In genomic region chr13:44679602-44680001, GRCh38 we compare ENCODE assay signal across 15 cellular contexts.
A peak's percentile ranks its signal among the peaks of the same experiment; 100 is the strongest.
DNase-seq lines count a peak whose midpoint lies in the region; ATAC-seq and TF ChIP-seq lines count a peak whose summit lies in the region.
"Had no signal": no experiment of that assay in that cellular context is flagged by ENCODE, and none has a peak within 500 bp of the region (broad histone marks: within the 10 kb centered on the region; RNA-seq: fewer than 3 reads in every experiment).

No MANE protein-coding gene starts in this region.

- no peak for ATAC-seq in heart right ventricle
- ATAC-seq: A549, HepG2 had no signal

- TF ChIP-seq CTCF in heart right ventricle (IDR thresholded peaks at IDR 0.05): no peak
- no peak for TF ChIP-seq CTCF in tibial artery (IDR thresholded peaks at IDR 0.05)

- WGBS in heart right ventricle, 2 donors: 70 to 74% methylated on average over 4 of the region's 4 CpGs

- H3K27me3 ChIP-seq in heart right ventricle: no peaks in the 10 kb centered on the region
- H3K27me3 ChIP-seq in tibial artery: no peaks in the 10 kb centered on the region

- no peak overlapping the region for H3K27ac ChIP-seq in heart right ventricle
- H3K27ac ChIP-seq in tibial artery: no peak overlapping the region
- H3K27ac ChIP-seq: A549 had no signal

- intact Hi-C loops in heart right ventricle (cut with DNase I) (no loop called here), tibial artery (cut with DNase I; ENCODE audit: low total_unique reads) (no loop called here)

- no peaks in the 10 kb centered on the region for H3K9me3 ChIP-seq in heart right ventricle
- no peaks in the 10 kb centered on the region for H3K9me3 ChIP-seq in tibial artery
- H3K9me3 ChIP-seq: A549 had no signal

- H3K4me3 ChIP-seq in heart right ventricle: no peak overlapping the region
- no peak overlapping the region for H3K4me3 ChIP-seq in tibial artery
- H3K4me3 ChIP-seq: A549 had no signal

- DNase-seq in LHCN-M2 (ENCODE audit: low read depth) (peak; percentile 16), dedifferentiated amniotic fluid mesenchymal stem cell (ENCODE audit: extremely low spot score) (peak; percentile 21), iris pigment epithelial cell (ENCODE audit: low read depth) (peak; percentile 47), heart right ventricle (no peak), tibial artery (no peak), erythroblast (lab: John Stamatoyannopoulos, UW) (no peak), HUDEP-2 (lab: John Stamatoyannopoulos, UW; ENCODE audit: unreplicated experiment in 76 of 76) (no peak)
- DNase-seq: Caco-2; CD8-positive, alpha-beta memory T cell; DND-41; GF-D8; HCEC 1CT; HFFc6 had no signal

- H3K4me1 ChIP-seq in heart right ventricle (no peaks in the 10 kb centered on the region), tibial artery (peaks cover 0 to 23% (median 0%) of the 10 kb centered on the region in 4 donors)
- H3K4me1 ChIP-seq: A549, Caco-2 had no signal

- no peak for TF ChIP-seq POLR2A in erythroblast (IDR thresholded peaks at IDR 0.05; ENCODE audit: low read length)

- H3K36me3 ChIP-seq in heart right ventricle: no peaks in the 10 kb centered on the region
- no peaks in the 10 kb centered on the region for H3K36me3 ChIP-seq in tibial artery

Comparison
In these comparisons a context has a peak if more than half of its experiments do, and no peak if none do; other contexts are left out.
1. DNase-seq: peak in LHCN-M2 (single experiment), dedifferentiated amniotic fluid mesenchymal stem cell (single experiment) and iris pigment epithelial cell (single experiment); none in heart right ventricle (0 of 2), tibial artery (0 of 2), erythroblast (0 of 2) and HUDEP-2 (0 of 76).